In genomic region chrX:118496763-118497079, GRCh38 we compare ENCODE assay signal across 8 cellular contexts. TPM values are rescaled to one million over a fixed set of nuclear protein-coding genes. Genes with fewer than 3 reads are reported as not detected.
A peak's percentile ranks its signal among the peaks of the same experiment; 100 is the strongest.
DNase-seq lines count a peak whose midpoint lies in the region; ATAC-seq and TF ChIP-seq lines count a peak whose summit lies in the region.

No MANE protein-coding gene starts in this region.

- TF ChIP-seq CTCF in Caco-2 (IDR thresholded peaks at IDR 0.05; ENCODE audit: insufficient read depth in 1 of 2, low read depth in 1 of 2, low read length in 1 of 2, severe bottlenecking in 1 of 2, unreplicated experiment in 1 of 2) (no peak), endodermal cell (conservative IDR thresholded peaks at IDR 0.05) (no peak), neutrophil (IDR thresholded peaks at IDR 0.05) (no peak)

- H3K9ac ChIP-seq in NT2/D1 (ENCODE audit: insufficient read length, low read depth) (peak overlapping the region; percentile 74), endodermal cell (ENCODE audit: extremely low read depth, low read length, poor library complexity, severe bottlenecking) (peak overlapping the region; percentile 34)

- H3K36me3 ChIP-seq in Caco-2 (ENCODE audit: control insufficient read depth, insufficient read depth, low read length) = no peaks in the 10 kb centered on the region
- H3K36me3 ChIP-seq in NT2/D1 (ENCODE audit: insufficient read depth, insufficient read length, low read length) = no peaks in the 10 kb centered on the region
- no peaks in the 10 kb centered on the region for H3K36me3 ChIP-seq in endodermal cell (ENCODE audit: control insufficient read depth, insufficient read depth, low read length)
- no peaks in the 10 kb centered on the region for H3K36me3 ChIP-seq in neutrophil

- BruUV-seq in Caco-2 (replicated peaks; lab: Mats Ljungman, UMichigan) = no TSS peak

- POLR2A ChIA-PET in Caco-2 (lab: Charles Lee) = no interaction called here

- H3K27ac ChIP-seq in endodermal cell (ENCODE audit: low read depth, low read length) (no peak overlapping the region), neutrophil (peak overlapping the region; percentile 97)

- WGBS in endodermal cell (ENCODE audit: insufficient coverage in 1 of 2, insufficient read length in 1 of 2), 2 experiments = 4% methylated on average over 11 of the region's 13 CpGs; no CpG with 5 or more reads in 1 of the 2 experiments

- DNase-seq in Caco-2 (no peak), NT2/D1 (ENCODE audit: low read depth, low spot score) (no peak), endodermal cell (peak; percentile 45), NCI-H187 treated with DMSO at 0.1 percent for 48 hours (lab: John Stamatoyannopoulos, UW) (no peak)
- no peak for DNase-seq in NK-92 treated with Interleukin-12 subunit alpha and Interleukin-12 subunit beta, amount 100 ng/mL, for 24 hours (lab: John Stamatoyannopoulos, UW)
- DNase-seq in activated CD4-positive, CD25-positive, alpha-beta regulatory T cell treated with anti-CD3 and anti-CD28 coated beads, Interleukin-2, amount 50 U/mL, for 72 hours = no peak

- H3K4me1 ChIP-seq in Caco-2 (0 out of 2 replicates have a peak, but pooled peaks cover 6% of the 10 kb centered on the region), NT2/D1 (ENCODE audit: insufficient read depth, insufficient read length) (peaks cover 3% of the 10 kb centered on the region), endodermal cell (ENCODE audit: control insufficient read depth, insufficient read depth, low read length) (no peaks in the 10 kb centered on the region), neutrophil (ENCODE audit: control insufficient read depth in 1 of 2, insufficient read depth in 1 of 2, low read depth in 1 of 2, low read length in 1 of 2) (peaks cover 35 to 47% of the 10 kb centered on the region in 2 experiments)

- H3K9me3 Mint-ChIP-seq in Caco-2 (ENCODE audit: unreplicated experiment) (no peaks in the 10 kb centered on the region), endodermal cell (peaks cover 43% of the 10 kb centered on the region)

- H3K27me3 ChIP-seq in Caco-2 (replicated peaks; ENCODE audit: control insufficient read depth, insufficient read depth, low read length) (no peaks in the 10 kb centered on the region), NT2/D1 (ENCODE audit: insufficient read depth, insufficient read length) (peaks cover 30% of the 10 kb centered on the region), endodermal cell (ENCODE audit: control insufficient read depth, insufficient read depth, low read length, poor library complexity, severe bottlenecking) (peaks cover 17% of the 10 kb centered on the region), neutrophil (no peaks in the 10 kb centered on the region)

- H3K4me3 Mint-ChIP-seq in Caco-2 (ENCODE audit: unreplicated experiment) (peak overlapping the region; percentile 83), endodermal cell (peak overlapping the region; percentile 59)

- intact Hi-C loops in Caco-2 (cut with micrococcal nuclease; ENCODE audit: unreplicated experiment) = no loop called here

- H3K27ac Mint-ChIP-seq in Caco-2 (ENCODE audit: unreplicated experiment) (peak overlapping the region; percentile 35), endodermal cell (no peak overlapping the region)

- ATAC-seq in GM21526 (IDR thresholded peaks at IDR 0.05; ENCODE audit: low FRiP score, unreplicated experiment) = peak; percentile 8

- CTCF ChIA-PET in Caco-2 (lab: Charles Lee) = interaction anchor here (0.6 to 0.9 kb wide), 2 partner anchors 13 to 105 kb away, joined by 3 to 4 read pairs; no protein-coding TSS in a partner anchor

- H3K4me3 ChIP-seq in Caco-2 (ENCODE audit: low read depth, low read length) = peak overlapping the region; percentile 49
- H3K4me3 ChIP-seq in NT2/D1 (ENCODE audit: insufficient read length, low read depth) = peak overlapping the region; percentile 64
- peak overlapping the region; percentile 74 for H3K4me3 ChIP-seq in endodermal cell (ENCODE audit: low read length)
- H3K4me3 ChIP-seq in neutrophil (ENCODE audit: low read depth in 1 of 2, low read length in 1 of 2) = peak overlapping the region; percentile 74 to 81

- H3K9me3 ChIP-seq in Caco-2 = no peaks in the 10 kb centered on the region
- H3K9me3 ChIP-seq in NT2/D1 (ENCODE audit: insufficient read depth, low read length) = no peaks in the 10 kb centered on the region
- H3K9me3 ChIP-seq in endodermal cell (ENCODE audit: control insufficient read depth, low read length) = no peaks in the 10 kb centered on the region
- no peaks in the 10 kb centered on the region for H3K9me3 ChIP-seq in neutrophil

- no peaks in the 10 kb centered on the region for H3K27me3 Mint-ChIP-seq in Caco-2 (ENCODE audit: insufficient read depth, unreplicated experiment)
- peaks cover 35% of the 10 kb centered on the region for H3K27me3 Mint-ChIP-seq in endodermal cell (ENCODE audit: insufficient read depth)

- H3K4me1 Mint-ChIP-seq in Caco-2 (ENCODE audit: low read depth, unreplicated experiment) (no peaks in the 10 kb centered on the region), endodermal cell (peaks cover 9% of the 10 kb centered on the region)

- no peaks in the 10 kb centered on the region for H3K36me3 Mint-ChIP-seq in Caco-2 (ENCODE audit: insufficient read depth, unreplicated experiment)
- no peaks in the 10 kb centered on the region for H3K36me3 Mint-ChIP-seq in endodermal cell (ENCODE audit: low read depth)

RNA-seq across cellular contexts. Expression of gene DOCK11, which starts 1.1 kb away (rescaled TPM):
- total RNA-seq in Caco-2 (2022) (2.7 TPM in 2 replicates), endodermal cell (1 to 10 TPM; 3.1 to 3.4 TPM)
- 14.8 TPM for polyA plus RNA-seq in endodermal cell (2013, experiment 1 of 2)
- 12.0 TPM for polyA plus RNA-seq in endodermal cell (2013, experiment 2 of 2)
